ENCODE assay signal across 14 cellular contexts in the genomic region with DNA sequence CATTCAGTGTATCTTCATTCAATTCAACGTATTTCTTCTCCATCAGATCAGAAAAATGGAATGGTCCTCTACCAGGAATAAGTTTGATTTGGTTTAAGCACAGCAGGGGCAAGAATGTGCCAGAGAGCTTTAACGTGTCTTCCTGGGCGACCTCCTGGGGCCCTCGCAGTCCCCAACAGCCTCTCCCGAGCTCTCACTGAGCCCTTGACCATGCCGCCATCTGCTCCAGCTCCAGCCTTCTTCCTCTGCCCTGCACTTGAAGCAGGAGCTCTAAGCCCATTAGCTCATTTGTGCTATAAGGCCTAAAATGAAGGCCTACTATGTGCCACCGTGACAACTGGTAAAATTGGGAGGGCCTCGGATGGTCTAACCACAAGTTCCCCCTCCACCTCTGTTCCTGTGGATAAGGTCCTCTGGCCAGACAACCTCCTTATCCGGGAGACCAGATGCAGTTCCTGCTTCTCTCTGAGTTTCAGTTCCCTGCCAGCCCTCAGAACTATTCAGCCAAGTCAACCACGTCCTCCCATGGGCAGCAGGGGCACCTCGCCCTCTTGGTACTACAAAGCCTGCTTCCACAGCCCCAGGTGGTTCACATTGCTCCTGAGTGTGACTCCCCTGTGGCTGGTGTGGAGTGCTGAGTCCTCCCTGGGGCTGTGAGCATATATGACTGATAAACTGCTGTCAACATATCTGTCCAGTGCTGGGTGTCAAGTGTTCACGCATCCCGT. TPM values are rescaled to one million over a fixed set of nuclear protein-coding genes. Genes with fewer than 3 reads are reported as not detected.
DNase-seq lines count a peak whose midpoint lies in the region; ATAC-seq, FAIRE-seq and TF ChIP-seq lines count a peak whose summit lies in the region.
"Had no signal": no experiment of that assay in that cellular context is flagged by ENCODE, and none has a peak within 500 bp of the region (broad histone marks: within the 10 kb centered on the region; RNA-seq: fewer than 3 reads in every experiment).

No MANE protein-coding gene starts in this region.

- H3K27me3 Mint-ChIP-seq in activated naive CD4-positive, alpha-beta T cell treated with anti-CD3 and anti-CD28 coated beads for 36 hours (ENCODE audit: low read depth) = no peaks in the 10 kb centered on the region
- H3K27me3 Mint-ChIP-seq: CD4-positive, alpha-beta T cell had no signal

- H3K4me3 Mint-ChIP-seq in activated naive CD4-positive, alpha-beta T cell treated with anti-CD3 and anti-CD28 coated beads for 36 hours = no peak overlapping the region
- H3K4me3 Mint-ChIP-seq: CD4-positive, alpha-beta T cell had no signal

- DNase-seq in CD1c-positive myeloid dendritic cell (ENCODE audit: extremely low spot score) (peak; percentile 86), SKM-1 (lab: John Stamatoyannopoulos, UW; ENCODE audit: unreplicated experiment) (peak; percentile 58), left ventricle myocardium superior (no peak), T-helper 9 cell (no peak), D721Med (ENCODE audit: insufficient read length, low spot score) (no peak)
- no peak for DNase-seq in activated naive CD4-positive, alpha-beta T cell treated with anti-CD3 and anti-CD28 coated beads for 36 hours
- DNase-seq: activated CD4-positive, alpha-beta T cell treated with anti-CD3 and anti-CD28 coated beads for 48 hours; activated naive CD4-positive, alpha-beta T cell treated with Interleukin-2 at 50 U/mL for 16 hours; CD4-positive, alpha-beta T cell; kidney; SJCRH30; stimulated activated CD4-positive, alpha-beta T cell treated with anti-CD3 and anti-CD28 coated beads, Interleukin-15, amount 100 ng/mL, for 24 hours had no signal

- intact Hi-C loops in left ventricle myocardium superior (cut with micrococcal nuclease) = no loop called here
- intact Hi-C loops in activated naive CD4-positive, alpha-beta T cell treated with anti-CD3 and anti-CD28 coated beads for 36 hours (cut with micrococcal nuclease) = no loop called here

- peaks cover 43% of the 10 kb centered on the region for H3K4me1 Mint-ChIP-seq in activated naive CD4-positive, alpha-beta T cell treated with anti-CD3 and anti-CD28 coated beads for 36 hours (ENCODE audit: low read depth)

- H3K36me3 Mint-ChIP-seq in activated naive CD4-positive, alpha-beta T cell treated with anti-CD3 and anti-CD28 coated beads for 36 hours (ENCODE audit: low read depth) = no peaks in the 10 kb centered on the region

- TF ChIP-seq CTCF in D721Med (IDR thresholded peaks at IDR 0.05; ENCODE audit: insufficient read depth, missing control alignments) = no peak

- H3K9me3 Mint-ChIP-seq in activated naive CD4-positive, alpha-beta T cell treated with anti-CD3 and anti-CD28 coated beads for 36 hours = no peaks in the 10 kb centered on the region
- H3K9me3 Mint-ChIP-seq: CD4-positive, alpha-beta T cell had no signal

- no peak for FAIRE-seq in D721Med (lab: Jason Lieb, UNC)
- FAIRE-seq: kidney had no signal

- H3K27ac Mint-ChIP-seq in activated naive CD4-positive, alpha-beta T cell treated with anti-CD3 and anti-CD28 coated beads for 36 hours = no peak overlapping the region
- H3K27ac Mint-ChIP-seq: CD4-positive, alpha-beta T cell had no signal

- ATAC-seq in HG02759 (IDR thresholded peaks at IDR 0.05; ENCODE audit: unreplicated experiment) = peak; percentile 27
- peak; percentile 33 for ATAC-seq in left ventricle myocardium superior
- no peak for ATAC-seq in HG03045 (IDR thresholded peaks at IDR 0.05; ENCODE audit: unreplicated experiment)

- CTCF ChIA-PET in activated naive CD4-positive, alpha-beta T cell treated with anti-CD3 and anti-CD28 coated beads for 36 hours (lab: Charles Lee) = interaction anchor here (0.6 kb wide), 1 partner anchor 1908 kb away, joined by 3 read pairs; no protein-coding TSS in a partner anchor

RNA-seq across cellular contexts. Expression of a gene that starts 35.8 kb away (rescaled TPM):
- 32.9 TPM for total RNA-seq in left ventricle myocardium superior
- 10 to 100 TPM; 18.1 to 18.6 TPM for total RNA-seq in activated naive CD4-positive, alpha-beta T cell treated with anti-CD3 and anti-CD28 coated beads for 36 hours

Comparison
In these comparisons a context has a peak if more than half of its experiments do, and no peak if none do; other contexts are left out.
1. DNase-seq: peak in CD1c-positive myeloid dendritic cell (single experiment) and SKM-1 (single experiment); none in left ventricle myocardium superior (single experiment), activated naive CD4-positive, alpha-beta T cell treated with anti-CD3 and anti-CD28 coated beads for 36 hours (single experiment), T-helper 9 cell (single experiment) and D721Med (single experiment).